Comparison of ENCODE assay signal across 25 cellular contexts in genomic region chr6:153160221-153160620, GRCh38.
DNase-seq lines count a peak whose midpoint lies in the region; FAIRE-seq and TF ChIP-seq lines count a peak whose summit lies in the region.
"Had no signal": no experiment of that assay in that cellular context is flagged by ENCODE, and none has a peak within 500 bp of the region (broad histone marks: within the 10 kb centered on the region; RNA-seq: fewer than 3 reads in every experiment).

No MANE protein-coding gene starts in this region.

- DNase-seq in D721Med (ENCODE audit: insufficient read length, low spot score) (no peak), amniotic epithelial cell (ENCODE audit: low read depth) (peak; percentile 19), choroid plexus epithelial cell (ENCODE audit: low read depth) (peak; percentile 89), iris pigment epithelial cell (ENCODE audit: low read depth) (peak; percentile 84), NCI-H345 (lab: John Stamatoyannopoulos, UW) (no peak), GM19240 (ENCODE audit: insufficient read length, low spot score) (no peak), medulla oblongata (ENCODE audit: extremely low spot score) (no peak), COLO668 (lab: John Stamatoyannopoulos, UW; ENCODE audit: unreplicated experiment) (no peak)
- DNase-seq: 8988T; ACHN; AML-193; BE2C; Caco-2; CD4-positive, alpha-beta memory T cell; DMS53; DMS79 treated with DMSO at 0.1 percent for 48 hours; GF-D8; GM23248; H7; HCEC 1CT had no signal

- H3K4me3 ChIP-seq in choroid plexus epithelial cell (ENCODE audit: low read depth, low read length): no peak overlapping the region
- H3K4me3 ChIP-seq: A549; BLaER1 treated with 17β-estradiol and CSF1 and Interleukin-3, amounts not matched to agents 10 nM and 100 nM; GM23248 had no signal

- peak; percentile 82 for FAIRE-seq in D721Med (lab: Jason Lieb, UNC)
- FAIRE-seq: A549, GM12891, GM18507, H1 had no signal

- TF ChIP-seq CTCF in D721Med (IDR thresholded peaks at IDR 0.05; ENCODE audit: insufficient read depth, missing control alignments): no peak
- TF ChIP-seq CTCF in choroid plexus epithelial cell (conservative IDR thresholded peaks at IDR 0.05; ENCODE audit: low read depth, low read length): no peak

Comparison
In these comparisons a context has a peak if more than half of its experiments do, and no peak if none do; other contexts are left out.
1. DNase-seq: peak in amniotic epithelial cell (single experiment), choroid plexus epithelial cell (single experiment) and iris pigment epithelial cell (single experiment); none in D721Med (single experiment), NCI-H345 (single experiment), GM19240 (single experiment), medulla oblongata (single experiment) and COLO668 (single experiment).